15 cellular contexts compared by ENCODE assay signal in genomic region chr11:117687776-117688175, GRCh38.
DNase-seq lines count a peak whose midpoint lies in the region; ATAC-seq and TF ChIP-seq lines count a peak whose summit lies in the region.
"Had no signal": no experiment of that assay in that cellular context is flagged by ENCODE, and none has a peak within 500 bp of the region (broad histone marks: within the 10 kb centered on the region; RNA-seq: fewer than 3 reads in every experiment).

No MANE protein-coding gene starts in this region.

- no peaks in the 10 kb centered on the region for H3K36me3 ChIP-seq in breast epithelium
- H3K36me3 ChIP-seq: BLaER1 treated with 17β-estradiol and CSF1 and Interleukin-3, amounts not matched to agents 10 nM and 100 nM had no signal

- no peak overlapping the region for H3K4me3 Mint-ChIP-seq in WTC11
- H3K4me3 Mint-ChIP-seq: CD4-positive, CD25-positive, alpha-beta regulatory T cell; HFFc6; IgD-negative memory B cell had no signal

- H3K27me3 Mint-ChIP-seq in WTC11 (ENCODE audit: low read depth) = no peaks in the 10 kb centered on the region

- no peak for TF ChIP-seq CTCF in WTC11 (IDR thresholded peaks at IDR 0.05)
- TF ChIP-seq CTCF in breast epithelium (IDR thresholded peaks at IDR 0.05) = no peak

- H3K9me3 ChIP-seq in breast epithelium = no peaks in the 10 kb centered on the region
- H3K9me3 ChIP-seq: BLaER1 treated with 17β-estradiol and CSF1 and Interleukin-3, amounts not matched to agents 10 nM and 100 nM had no signal

- DNase-seq in WTC11 (ENCODE audit: low spot score) (no peak), caudate nucleus (lab: John Stamatoyannopoulos, UW) (peak in 2 of 61 donors; percentile 22 to 25), substantia nigra (lab: John Stamatoyannopoulos, UW) (peak in 1 of 49 donors; percentile 22), SIG-M5 (lab: John Stamatoyannopoulos, UW) (no peak), breast epithelium (ENCODE audit: low spot score in 2 of 2) (no peak)
- DNase-seq: ACHN; CD4-positive, CD25-positive, alpha-beta regulatory T cell; DMS53; GF-D8; HCEC 1CT; HFFc6 had no signal

- H3K4me1 ChIP-seq in breast epithelium = no peaks in the 10 kb centered on the region

- intact Hi-C loops in breast epithelium (cut with DNase I; ENCODE audit: low total_unique reads) = no loop called here

- H3K27ac ChIP-seq in caudate nucleus (ENCODE audit: low read depth, low read length) (peak overlapping the region; percentile 76), layer of hippocampus (ENCODE audit: low read depth, low read length) (peak overlapping the region; percentile 79), substantia nigra (ENCODE audit: low read depth, low read length, poor library complexity, severe bottlenecking) (peak overlapping the region; percentile 85), breast epithelium (no peak overlapping the region)
- H3K27ac ChIP-seq: BLaER1 treated with 17β-estradiol and CSF1 and Interleukin-3, amounts not matched to agents 10 nM and 100 nM had no signal

- H3K27me3 ChIP-seq in layer of hippocampus (ENCODE audit: control insufficient read depth, insufficient read depth, low read length) = no peaks in the 10 kb centered on the region
- no peaks in the 10 kb centered on the region for H3K27me3 ChIP-seq in breast epithelium

- no peak overlapping the region for H3K4me3 ChIP-seq in breast epithelium
- H3K4me3 ChIP-seq: BLaER1 treated with 17β-estradiol and CSF1 and Interleukin-3, amounts not matched to agents 10 nM and 100 nM had no signal

- TF ChIP-seq POLR2A in breast epithelium (IDR thresholded peaks at IDR 0.05) = no peak

- CTCF ChIA-PET in WTC11 (lab: Charles Lee) = interaction anchor here (0.5 kb wide), 1 partner anchor 195 kb away, joined by 3 read pairs; no protein-coding TSS in a partner anchor

- H3K36me3 Mint-ChIP-seq in WTC11 = no peaks in the 10 kb centered on the region
- H3K36me3 Mint-ChIP-seq: IgD-negative memory B cell had no signal

- 0 out of 2 replicates have a peak overlapping the region, but pooled peaks have one; percentile 24 for H3K27ac Mint-ChIP-seq in WTC11
- H3K27ac Mint-ChIP-seq: CD4-positive, CD25-positive, alpha-beta regulatory T cell; HFFc6; IgD-negative memory B cell had no signal

- H3K4me1 Mint-ChIP-seq in WTC11 = peaks cover 18% of the 10 kb centered on the region
- H3K4me1 Mint-ChIP-seq: IgD-negative memory B cell had no signal

- no peaks in the 10 kb centered on the region for H3K9me3 Mint-ChIP-seq in WTC11
- H3K9me3 Mint-ChIP-seq: CD4-positive, CD25-positive, alpha-beta regulatory T cell; HFFc6; IgD-negative memory B cell had no signal

- no peak for ATAC-seq in WTC11
- ATAC-seq in HG02970 (IDR thresholded peaks at IDR 0.05; ENCODE audit: low FRiP score, unreplicated experiment) = no peak

- POLR2A ChIA-PET in WTC11 (lab: Charles Lee) = no interaction called here

TF ChIP-seq in WTC11, 78 proteins besides CTCF, POLR2A, EP300 and RAD21:
- no peak for TF ChIP-seq FOXP1 (CRISPR knock-in tag; IDR thresholded peaks at IDR 0.05; ENCODE audit: borderline replicate concordance)
- TF ChIP-seq GRHL2 (CRISPR knock-in tag; IDR thresholded peaks at IDR 0.05; ENCODE audit: insufficient replicate concordance, severe bottlenecking) = no peak
- no peak for TF ChIP-seq HMGA2 (CRISPR knock-in tag; IDR thresholded peaks at IDR 0.05)
- no peak for TF ChIP-seq ELF4 (CRISPR knock-in tag; IDR thresholded peaks at IDR 0.05; ENCODE audit: low read depth)
- TF ChIP-seq IRF2 (CRISPR knock-in tag; IDR thresholded peaks at IDR 0.05; ENCODE audit: borderline replicate concordance, low read depth) = no peak
- TF ChIP-seq SOX15 (CRISPR knock-in tag; IDR thresholded peaks at IDR 0.05) = no peak
- TF ChIP-seq ZNF423 (CRISPR knock-in tag; IDR thresholded peaks at IDR 0.05) = no peak
- no peak for TF ChIP-seq AFF4 (CRISPR knock-in tag; IDR thresholded peaks at IDR 0.05; ENCODE audit: borderline replicate concordance)
- TF ChIP-seq, protein P1, sequence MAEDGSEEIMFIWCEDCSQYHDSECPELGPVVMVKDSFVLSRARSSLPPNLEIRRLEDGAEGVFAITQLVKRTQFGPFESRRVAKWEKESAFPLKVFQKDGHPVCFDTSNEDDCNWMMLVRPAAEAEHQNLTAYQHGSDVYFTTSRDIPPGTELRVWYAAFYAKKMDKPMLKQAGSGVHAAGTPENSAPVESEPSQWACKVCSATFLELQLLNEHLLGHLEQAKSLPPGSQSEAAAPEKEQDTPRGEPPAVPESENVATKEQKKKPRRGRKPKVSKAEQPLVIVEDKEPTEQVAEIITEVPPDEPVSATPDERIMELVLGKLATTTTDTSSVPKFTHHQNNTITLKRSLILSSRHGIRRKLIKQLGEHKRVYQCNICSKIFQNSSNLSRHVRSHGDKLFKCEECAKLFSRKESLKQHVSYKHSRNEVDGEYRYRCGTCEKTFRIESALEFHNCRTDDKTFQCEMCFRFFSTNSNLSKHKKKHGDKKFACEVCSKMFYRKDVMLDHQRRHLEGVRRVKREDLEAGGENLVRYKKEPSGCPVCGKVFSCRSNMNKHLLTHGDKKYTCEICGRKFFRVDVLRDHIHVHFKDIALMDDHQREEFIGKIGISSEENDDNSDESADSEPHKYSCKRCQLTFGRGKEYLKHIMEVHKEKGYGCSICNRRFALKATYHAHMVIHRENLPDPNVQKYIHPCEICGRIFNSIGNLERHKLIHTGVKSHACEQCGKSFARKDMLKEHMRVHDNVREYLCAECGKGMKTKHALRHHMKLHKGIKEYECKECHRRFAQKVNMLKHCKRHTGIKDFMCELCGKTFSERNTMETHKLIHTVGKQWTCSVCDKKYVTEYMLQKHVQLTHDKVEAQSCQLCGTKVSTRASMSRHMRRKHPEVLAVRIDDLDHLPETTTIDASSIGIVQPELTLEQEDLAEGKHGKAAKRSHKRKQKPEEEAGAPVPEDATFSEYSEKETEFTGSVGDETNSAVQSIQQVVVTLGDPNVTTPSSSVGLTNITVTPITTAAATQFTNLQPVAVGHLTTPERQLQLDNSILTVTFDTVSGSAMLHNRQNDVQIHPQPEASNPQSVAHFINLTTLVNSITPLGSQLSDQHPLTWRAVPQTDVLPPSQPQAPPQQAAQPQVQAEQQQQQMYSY (CRISPR knock-in tag; IDR thresholded peaks at IDR 0.05) = no peak
- TF ChIP-seq TEAD1 (CRISPR knock-in tag; IDR thresholded peaks at IDR 0.05) = no peak
- TF ChIP-seq, protein P2, sequence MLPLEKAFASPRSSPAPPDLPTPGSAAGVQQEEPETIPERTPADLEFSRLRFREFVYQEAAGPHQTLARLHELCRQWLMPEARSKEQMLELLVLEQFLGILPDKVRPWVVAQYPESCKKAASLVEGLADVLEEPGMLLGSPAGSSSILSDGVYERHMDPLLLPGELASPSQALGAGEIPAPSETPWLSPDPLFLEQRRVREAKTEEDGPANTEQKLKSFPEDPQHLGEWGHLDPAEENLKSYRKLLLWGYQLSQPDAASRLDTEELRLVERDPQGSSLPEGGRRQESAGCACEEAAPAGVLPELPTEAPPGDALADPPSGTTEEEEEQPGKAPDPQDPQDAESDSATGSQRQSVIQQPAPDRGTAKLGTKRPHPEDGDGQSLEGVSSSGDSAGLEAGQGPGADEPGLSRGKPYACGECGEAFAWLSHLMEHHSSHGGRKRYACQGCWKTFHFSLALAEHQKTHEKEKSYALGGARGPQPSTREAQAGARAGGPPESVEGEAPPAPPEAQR (CRISPR knock-in tag; IDR thresholded peaks at IDR 0.05) = no peak

Comparison
In these comparisons a context has a peak if more than half of its experiments do, and no peak if none do; other contexts are left out.
1. H3K27ac ChIP-seq: peak in caudate nucleus (single experiment), layer of hippocampus (single experiment) and substantia nigra (single experiment); none in breast epithelium (0 of 2).